Comparison of ENCODE assay signal across 14 cellular contexts in genomic region chr4:48815483-48815882, GRCh38. TPM values are rescaled to one million over a fixed set of nuclear protein-coding genes. Genes with fewer than 3 reads are reported as not detected.
A peak's percentile ranks its signal among the peaks of the same experiment; 100 is the strongest.
DNase-seq lines count a peak whose midpoint lies in the region; ATAC-seq and TF ChIP-seq lines count a peak whose summit lies in the region.
"Had no signal": no experiment of that assay in that cellular context is flagged by ENCODE, and none has a peak within 500 bp of the region (broad histone marks: within the 10 kb centered on the region; RNA-seq: fewer than 3 reads in every experiment).

No MANE protein-coding gene starts in this region.

- TF ChIP-seq CTCF in GM10266 (IDR thresholded peaks at IDR 0.05; ENCODE audit: control insufficient read depth, insufficient read depth, low read depth, missing control alignments) = no peak

- ATAC-seq in GM19467 (IDR thresholded peaks at IDR 0.05; ENCODE audit: unreplicated experiment) (peak; percentile 51), HG03354 (IDR thresholded peaks at IDR 0.05; ENCODE audit: poor library complexity, severe bottlenecking, unreplicated experiment) (peak; percentile 58), HG02678 (IDR thresholded peaks at IDR 0.05; ENCODE audit: unreplicated experiment) (no peak)
- ATAC-seq in naive thymus-derived CD8-positive, alpha-beta T cell = no peak
- ATAC-seq: natural killer cell had no signal

- POLR2A ChIA-PET in naive thymus-derived CD8-positive, alpha-beta T cell (lab: Charles Lee) = no interaction called here

- H3K27ac Mint-ChIP-seq in naive thymus-derived CD8-positive, alpha-beta T cell = peak overlapping the region in 3 of 10 donors; percentile 10 to 41 (median 18)
- H3K27ac Mint-ChIP-seq: H9; natural killer cell; T-helper 1 cell treated with Interleukin-12 subunit alpha and Interleukin-12 subunit beta and Interleukin-4 antibody, amounts not matched to agents 30 μg/mL and 1 μg/mL, for 36 hours had no signal

- H3K36me3 Mint-ChIP-seq in naive thymus-derived CD8-positive, alpha-beta T cell = peaks cover 0 to 9% (median 0%) of the 10 kb centered on the region in 3 donors
- H3K36me3 Mint-ChIP-seq: CD14-positive monocyte, natural killer cell had no signal

- peaks cover 0 to 8% (median 0%) of the 10 kb centered on the region in 9 donors for H3K9me3 Mint-ChIP-seq in naive thymus-derived CD8-positive, alpha-beta T cell
- H3K9me3 Mint-ChIP-seq: H9, natural killer cell had no signal

- H3K4me1 Mint-ChIP-seq in naive thymus-derived CD8-positive, alpha-beta T cell = peaks cover 3 to 7% (median 6%) of the 10 kb centered on the region in 4 donors

- H3K4me3 Mint-ChIP-seq in naive thymus-derived CD8-positive, alpha-beta T cell = peak overlapping the region in 3 of 10 donors; percentile 0 to 37 (median 11)
- H3K4me3 Mint-ChIP-seq: H9; natural killer cell; T-helper 1 cell treated with Interleukin-12 subunit alpha and Interleukin-12 subunit beta and Interleukin-4 antibody, amounts not matched to agents 30 μg/mL and 1 μg/mL, for 36 hours had no signal

- H3K27me3 Mint-ChIP-seq in naive thymus-derived CD8-positive, alpha-beta T cell = peaks cover 2 to 21% (median 6%) of the 10 kb centered on the region in 5 donors

- DNase-seq in GM10266 (ENCODE audit: extremely low spot score) (peak; percentile 23), germinal center (ENCODE audit: low spot score) (peak; percentile 16), amniotic stem cell (lab: John Stamatoyannopoulos, UW) (no peak)
- no peak for DNase-seq in naive thymus-derived CD8-positive, alpha-beta T cell
- no peak for DNase-seq in stimulated activated CD4-positive, alpha-beta T cell treated with anti-CD3 and anti-CD28 coated beads, Interleukin-2, amount 100 ng/mL, for 24 hours
- DNase-seq: H9, natural killer cell, RPMI8226, sigmoid colon had no signal

RNA-seq across cellular contexts. Expression of gene OCIAD1, which starts 15.4 kb away (rescaled TPM):
- total RNA-seq in naive thymus-derived CD8-positive, alpha-beta T cell = 100 to 1,000 TPM; 125 to 131 TPM
- 100 to 1,000 TPM; 172 to 191 (median 188) TPM for polyA plus RNA-seq in naive thymus-derived CD8-positive, alpha-beta T cell

RNA-seq across cellular contexts. Expression of gene FRYL, which starts 35.4 kb away (rescaled TPM):
- total RNA-seq in naive thymus-derived CD8-positive, alpha-beta T cell = 100 to 1,000 TPM; 111 to 119 TPM
- polyA plus RNA-seq in naive thymus-derived CD8-positive, alpha-beta T cell = 10 to 100 TPM; 31.4 to 36.4 (median 31.6) TPM

Comparison
In these comparisons a context has a peak if more than half of its experiments do, and no peak if none do; other contexts are left out.
1. DNase-seq: peak in GM10266 (single experiment) and germinal center (single experiment); none in amniotic stem cell (single experiment), naive thymus-derived CD8-positive, alpha-beta T cell (0 of 10) and stimulated activated CD4-positive, alpha-beta T cell treated with anti-CD3 and anti-CD28 coated beads, Interleukin-2, amount 100 ng/mL, for 24 hours (0 of 2).
2. ATAC-seq: peak in GM19467 (single experiment) and HG03354 (single experiment); none in HG02678 (single experiment) and naive thymus-derived CD8-positive, alpha-beta T cell (0 of 2).